In the genomic region with DNA sequence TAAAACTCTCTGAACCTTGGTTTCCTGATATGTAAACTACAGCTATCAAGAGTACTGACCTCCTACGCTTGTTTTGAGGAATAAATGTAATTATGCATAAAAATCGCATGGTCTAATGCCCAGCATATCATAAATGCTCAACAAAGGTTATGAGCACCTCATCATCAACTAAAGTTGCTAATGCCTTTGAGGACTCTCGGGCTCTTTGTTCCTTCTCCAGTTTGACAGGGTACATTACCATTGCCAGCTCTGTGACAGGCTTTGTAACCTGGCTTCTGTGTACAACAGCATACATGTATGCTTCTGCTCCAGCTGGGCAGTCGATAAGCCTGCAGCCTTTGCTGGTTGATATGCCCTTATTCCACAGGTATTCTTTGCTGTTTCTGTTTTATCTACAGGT, we compare ENCODE assay signal across 17 cellular contexts.
DNase-seq lines count a peak whose midpoint lies in the region; ATAC-seq and TF ChIP-seq lines count a peak whose summit lies in the region.
"Had no signal": no experiment of that assay in that cellular context is flagged by ENCODE, and none has a peak within 500 bp of the region (broad histone marks: within the 10 kb centered on the region; RNA-seq: fewer than 3 reads in every experiment).

No MANE protein-coding gene starts in this region.

- peak overlapping the region; percentile 82 for H3K27ac Mint-ChIP-seq in memory B cell

- no peaks in the 10 kb centered on the region for H4K20me1 ChIP-seq in OCI-LY7 (ENCODE audit: insufficient read depth, low read length)

- ATAC-seq in left ventricle myocardium superior (peak; percentile 31), right cardiac atrium (no peak), memory B cell (ENCODE audit: low read depth) (peak; percentile 20), HG03565 (IDR thresholded peaks at IDR 0.05; ENCODE audit: unreplicated experiment) (no peak)
- ATAC-seq: GM12878 had no signal

- H3K9me3 ChIP-seq in right cardiac atrium (ENCODE audit: control insufficient read depth, low read length): no peaks in the 10 kb centered on the region
- H3K9me3 ChIP-seq in OCI-LY7 (ENCODE audit: low read length): no peaks in the 10 kb centered on the region
- H3K9me3 ChIP-seq: SJCRH30 had no signal

- peak overlapping the region; percentile 83 for H3K4me2 ChIP-seq in OCI-LY7 (ENCODE audit: low read length)

- WGBS in right cardiac atrium: 91% methylated on average over 4 of the region's 4 CpGs

- no TSS peak for BruUV-seq in OCI-LY7 (replicated peaks; lab: Mats Ljungman, UMichigan)

- H3K27ac ChIP-seq in right cardiac atrium (ENCODE audit: low read length) (no peak overlapping the region), OCI-LY7 (ENCODE audit: low read depth, low read length, poor library complexity, severe bottlenecking) (peak overlapping the region; percentile 64)
- H3K27ac ChIP-seq: SJCRH30 had no signal

- peaks cover 27% of the 10 kb centered on the region; the same call in 1 of the 2 replicates for H3K36me3 ChIP-seq in OCI-LY7 (ENCODE audit: insufficient read depth, low read length)

- CTCF ChIA-PET in OCI-LY7 (lab: Charles Lee; ENCODE audit: unreplicated experiment): interaction anchor here (0.9 to 1.9 kb wide), 6 partner anchors 10 to 37 kb away, joined by 3 to 8 read pairs (median 4); no protein-coding TSS in a partner anchor

- H3K4me1 ChIP-seq in right cardiac atrium (ENCODE audit: control insufficient read depth, insufficient read depth, low read length): peaks cover 17% of the 10 kb centered on the region
- peaks cover 66% of the 10 kb centered on the region for H3K4me1 ChIP-seq in OCI-LY7 (ENCODE audit: insufficient read depth, low read length, poor library complexity, severe bottlenecking)

- H3K27me3 Mint-ChIP-seq in memory B cell: no peaks in the 10 kb centered on the region

- no peak for TF ChIP-seq CTCF in OCI-LY7 (conservative IDR thresholded peaks at IDR 0.05; ENCODE audit: low read length)

- no peak overlapping the region for H3K4me3 ChIP-seq in right cardiac atrium (ENCODE audit: low read length)
- no peak overlapping the region for H3K4me3 ChIP-seq in OCI-LY7 (ENCODE audit: low read depth, low read length, poor library complexity, severe bottlenecking)
- H3K4me3 ChIP-seq: GM12878, SJCRH30 had no signal

- H3K36me3 Mint-ChIP-seq in memory B cell: peaks cover 11% of the 10 kb centered on the region

- no peaks in the 10 kb centered on the region for H3K9me2 ChIP-seq in OCI-LY7 (ENCODE audit: insufficient read depth, low read length)

- POLR2A ChIA-PET in OCI-LY7 (lab: Charles Lee): interaction anchor here (0.7 to 7.4 kb wide), 13 partner anchors 11 to 200 kb away, joined by 3 to 136 read pairs (median 5); no protein-coding TSS in a partner anchor

- peak overlapping the region; percentile 66 for H3K4me3 Mint-ChIP-seq in memory B cell

- no peaks in the 10 kb centered on the region for H3K9me3 Mint-ChIP-seq in memory B cell

- no peaks in the 10 kb centered on the region for H3K27me3 ChIP-seq in right cardiac atrium (ENCODE audit: control insufficient read depth, insufficient read depth)
- H3K27me3 ChIP-seq: SJCRH30 had no signal

- no peak for DNase-seq in left ventricle myocardium superior
- DNase-seq in right cardiac atrium: no peak
- no peak for DNase-seq in OCI-LY7 (ENCODE audit: low spot score)
- no peak for DNase-seq in memory B cell (ENCODE audit: low spot score in 2 of 2)
- no peak for DNase-seq in ecto neural progenitor cell (ENCODE audit: low spot score)
- DNase-seq in activated CD8-positive, alpha-beta memory T cell treated with anti-CD3 and anti-CD28 coated beads for 24 hours: no peak
- no peak for DNase-seq in kidney tubule cell (ENCODE audit: low spot score)
- DNase-seq: 8988T, DMS153, GOT3, NCI-H1417 treated with DMSO at 0.1 percent for 48 hours, NCI-H2029, NCI-H2171 treated with DMSO at 0.1 percent for 48 hours, RPMI8226, SJCRH30 had no signal

- intact Hi-C loops in left ventricle myocardium superior (cut with micrococcal nuclease): no loop called here
- intact Hi-C loops in right cardiac atrium (cut with DNase I): no loop called here
- intact Hi-C loops in OCI-LY7 (cut with micrococcal nuclease; ENCODE audit: unreplicated experiment): no loop called here

- H3K4me1 Mint-ChIP-seq in memory B cell: peaks cover 48% of the 10 kb centered on the region

- H2AFZ ChIP-seq in OCI-LY7 (ENCODE audit: low read length): no peak overlapping the region

- peaks cover 87% of the 10 kb centered on the region for H3K79me2 ChIP-seq in OCI-LY7 (ENCODE audit: insufficient read depth, low read depth, low read length)

Comparison
In these comparisons a context has a peak if more than half of its experiments do, and no peak if none do; other contexts are left out.
1. ATAC-seq: peak in left ventricle myocardium superior (single experiment) and memory B cell (single experiment); none in right cardiac atrium (0 of 2) and HG03565 (single experiment).